9 cellular contexts compared by ENCODE assay signal in genomic region chr15:78167227-78167888, GRCh38. TPM values are rescaled to one million over a fixed set of nuclear protein-coding genes. Genes with fewer than 3 reads are reported as not detected.
DNase-seq lines count a peak whose midpoint lies in the region; ATAC-seq and TF ChIP-seq lines count a peak whose summit lies in the region.
"Had no signal": no experiment of that assay in that cellular context is flagged by ENCODE, and none has a peak within 500 bp of the region (broad histone marks: within the 10 kb centered on the region; RNA-seq: fewer than 3 reads in every experiment).

No MANE protein-coding gene starts in this region.

- no peaks in the 10 kb centered on the region for H3K27me3 Mint-ChIP-seq in T-helper 2 cell treated with Interferon-gamma antibody and Interleukin-4, amounts not matched to agents 5 μg/mL and 100 μg/mL, for 36 hours (ENCODE audit: low read depth)
- peaks cover 0 to 1% (median 0%) of the 10 kb centered on the region in 3 donors for H3K27me3 Mint-ChIP-seq in CD14-positive monocyte (ENCODE audit: low read depth in 3 of 3)

- intact Hi-C loops in CD14-positive monocyte (cut with micrococcal nuclease) = no loop called here

- no peak overlapping the region for H3K9ac ChIP-seq in trophoblast cell (ENCODE audit: low read length)

- no peak overlapping the region for H3K14ac ChIP-seq in trophoblast cell (ENCODE audit: low read length)

- no peak overlapping the region for H4K91ac ChIP-seq in trophoblast cell (ENCODE audit: low read depth, low read length)

- H3K4ac ChIP-seq in trophoblast cell (ENCODE audit: low read depth, low read length) = no peak overlapping the region

- H3K27ac ChIP-seq in brain microvascular endothelial cell = no peak overlapping the region
- no peak overlapping the region for H3K27ac ChIP-seq in trophoblast cell (ENCODE audit: low read depth, low read length)

- peaks cover 36% of the 10 kb centered on the region for H3K4me1 Mint-ChIP-seq in T-helper 2 cell treated with Interferon-gamma antibody and Interleukin-4, amounts not matched to agents 5 μg/mL and 100 μg/mL, for 36 hours (ENCODE audit: low read depth)
- H3K4me1 Mint-ChIP-seq in CD14-positive monocyte = peaks cover 27% of the 10 kb centered on the region

- H3K36me3 Mint-ChIP-seq in T-helper 2 cell treated with Interferon-gamma antibody and Interleukin-4, amounts not matched to agents 5 μg/mL and 100 μg/mL, for 36 hours (ENCODE audit: low read depth) = peaks cover 75% of the 10 kb centered on the region
- peaks cover 66 to 71% of the 10 kb centered on the region in 2 donors for H3K36me3 Mint-ChIP-seq in CD14-positive monocyte

- no peaks in the 10 kb centered on the region for H3K9me3 Mint-ChIP-seq in T-helper 2 cell treated with Interferon-gamma antibody and Interleukin-4, amounts not matched to agents 5 μg/mL and 100 μg/mL, for 36 hours
- peaks cover 0 to 2% (median 0%) of the 10 kb centered on the region in 7 donors for H3K9me3 Mint-ChIP-seq in CD14-positive monocyte
- H3K9me3 Mint-ChIP-seq: immature natural killer cell had no signal

- no peak overlapping the region for H4K8ac ChIP-seq in trophoblast cell (ENCODE audit: low read depth, low read length)

- H3K9me3 ChIP-seq in trophoblast cell (ENCODE audit: insufficient read depth, low read depth, low read length) = peaks cover 2% of the 10 kb centered on the region

- no peaks in the 10 kb centered on the region for H3K79me1 ChIP-seq in trophoblast cell (ENCODE audit: low read length)

- no peaks in the 10 kb centered on the region for H3K4me1 ChIP-seq in trophoblast cell (ENCODE audit: control insufficient read depth in 1 of 2, insufficient read depth in 2 of 2, low read length in 2 of 2)

- DNase-seq in COLO668 (lab: John Stamatoyannopoulos, UW; ENCODE audit: unreplicated experiment) (peak; percentile 32), CD14-positive monocyte (ENCODE audit: low spot score) (no peak), NCI-H510A (lab: John Stamatoyannopoulos, UW) (no peak), brain microvascular endothelial cell (no peak), trophoblast cell (no peak)
- DNase-seq in T-helper 2 cell treated with Interferon-gamma antibody and Interleukin-4, amounts not matched to agents 5 μg/mL and 100 μg/mL, for 36 hours (ENCODE audit: low spot score) = peak; percentile 56

- H3K27ac Mint-ChIP-seq in T-helper 2 cell treated with Interferon-gamma antibody and Interleukin-4, amounts not matched to agents 5 μg/mL and 100 μg/mL, for 36 hours = peak overlapping the region; percentile 78
- H3K27ac Mint-ChIP-seq in CD14-positive monocyte = no peak overlapping the region

- no peak for TF ChIP-seq CTCF in CD14-positive monocyte (IDR thresholded peaks at IDR 0.05)
- no peak for TF ChIP-seq CTCF in brain microvascular endothelial cell (IDR thresholded peaks at IDR 0.05; ENCODE audit: low read depth, low read length, missing control alignments)

- no peak overlapping the region for H3K18ac ChIP-seq in trophoblast cell (ENCODE audit: low read length)

- in situ Hi-C loops in brain microvascular endothelial cell (cut with HindIII; ENCODE audit: low pct_ligation_motif_present, low sequenced_read_pairs) = no loop called here

- H2BK120ac ChIP-seq in trophoblast cell (ENCODE audit: insufficient read depth, low read length, poor library complexity) = no peak overlapping the region

- H3K36me3 ChIP-seq in brain microvascular endothelial cell (replicated peaks) (peaks cover 36% of the 10 kb centered on the region), trophoblast cell (ENCODE audit: control insufficient read depth in 1 of 2, insufficient read depth in 2 of 2, low read length in 2 of 2) (peaks cover 13 to 23% of the 10 kb centered on the region in 2 experiments)

- H2BK5ac ChIP-seq in trophoblast cell (ENCODE audit: low read depth, low read length, poor library complexity) = no peak overlapping the region

- H2BK12ac ChIP-seq in trophoblast cell (ENCODE audit: low read length) = no peak overlapping the region

- H3K4me3 Mint-ChIP-seq in T-helper 2 cell treated with Interferon-gamma antibody and Interleukin-4, amounts not matched to agents 5 μg/mL and 100 μg/mL, for 36 hours = peak overlapping the region; percentile 25
- H3K4me3 Mint-ChIP-seq in CD14-positive monocyte = no peak overlapping the region

- no peak overlapping the region for H3K4me3 ChIP-seq in brain microvascular endothelial cell (ENCODE audit: low read depth, low read length)
- H3K4me3 ChIP-seq in trophoblast cell (ENCODE audit: low read depth, low read length) = no peak overlapping the region

- H4K12ac ChIP-seq in trophoblast cell (ENCODE audit: low read depth, low read length) = no peak overlapping the region

- H3K23ac ChIP-seq in trophoblast cell (ENCODE audit: low read length) = no peak overlapping the region

- H3K27me3 ChIP-seq in brain microvascular endothelial cell (replicated peaks) (no peaks in the 10 kb centered on the region), trophoblast cell (ENCODE audit: insufficient read depth, low read length) (no peaks in the 10 kb centered on the region)

- WGBS in trophoblast cell (ENCODE audit: extremely low coverage, insufficient coverage, insufficient read length) = no CpG with 5 or more reads among the region's 10 CpGs

- no peak overlapping the region for H3K4me2 ChIP-seq in trophoblast cell (ENCODE audit: low read length)

- ATAC-seq in GM19035 (IDR thresholded peaks at IDR 0.05; ENCODE audit: unreplicated experiment) (peak; percentile 70), HG02885 (IDR thresholded peaks at IDR 0.05; ENCODE audit: poor library complexity, unreplicated experiment) (peak; percentile 72)

- H2AK5ac ChIP-seq in trophoblast cell (ENCODE audit: low read length) = no peak overlapping the region

- no peaks in the 10 kb centered on the region for H3K79me2 ChIP-seq in trophoblast cell (ENCODE audit: control insufficient read depth, insufficient read depth, low read length, poor library complexity)

- no peak overlapping the region for H2AFZ ChIP-seq in trophoblast cell (ENCODE audit: insufficient read depth, low read length, poor library complexity)

RNA-seq across cellular contexts. Expression of gene IDH3A, which starts 18.2 kb away (rescaled TPM):
- polyA plus RNA-seq in CD14-positive monocyte = 10 to 100 TPM; 74.0 to 85.0 TPM
- polyA plus RNA-seq in trophoblast cell (2013) = 27.1 and 28.7 TPM in 2 replicates

RNA-seq across cellular contexts. Expression of gene CIB2, which starts 36.1 kb away (rescaled TPM):
- under 1 TPM; 0.51 to 0.75 TPM for polyA plus RNA-seq in CD14-positive monocyte
- polyA plus RNA-seq in trophoblast cell (2013) = 16.6 and 16.7 TPM in 2 replicates

Comparison
In these comparisons a context has a peak if more than half of its experiments do, and no peak if none do; other contexts are left out.
1. DNase-seq: peak in COLO668 (single experiment) and T-helper 2 cell treated with Interferon-gamma antibody and Interleukin-4, amounts not matched to agents 5 μg/mL and 100 μg/mL, for 36 hours (single experiment); none in CD14-positive monocyte (single experiment), NCI-H510A (single experiment), brain microvascular endothelial cell (single experiment) and trophoblast cell (0 of 2).